14 cellular contexts compared by ENCODE assay signal in genomic region chr11:95093548-95093947, GRCh38. TPM values are rescaled to one million over a fixed set of nuclear protein-coding genes. Genes with fewer than 3 reads are reported as not detected.
DNase-seq lines count a peak whose midpoint lies in the region; ATAC-seq and TF ChIP-seq lines count a peak whose summit lies in the region.
"Had no signal": no experiment of that assay in that cellular context is flagged by ENCODE, and none has a peak within 500 bp of the region (broad histone marks: within the 10 kb centered on the region; RNA-seq: fewer than 3 reads in every experiment).

No MANE protein-coding gene starts in this region.

- intact Hi-C loops in spleen (cut with DNase I; ENCODE audit: low total_unique reads) = loop anchor here (10.0 kb wide), 1 partner anchor 131 kb away; no protein-coding TSS in a partner anchor

- H3K27ac Mint-ChIP-seq in T-helper 1 cell treated with Interleukin-12 subunit alpha and Interleukin-12 subunit beta and Interleukin-4 antibody, amounts not matched to agents 30 μg/mL and 1 μg/mL, for 36 hours = no peak overlapping the region
- H3K27ac Mint-ChIP-seq in activated naive CD8-positive, alpha-beta T cell treated with anti-CD3 and anti-CD28 coated beads, Interleukin-2, amount 10 ng/mL, durations not matched to agents 7 days and 5 days = peak overlapping the region; percentile 82
- H3K27ac Mint-ChIP-seq: progenitor cell of endocrine pancreas had no signal

- WGBS in spleen, 5 donors = 61 to 76% (median 72%) methylated on average over 3 of the region's 3 CpGs

- in situ Hi-C loops in GM13976 (cut with MboI; ENCODE audit: low sequenced_read_pairs, unreplicated experiment) = no loop called here

- POLR2A ChIA-PET in activated naive CD8-positive, alpha-beta T cell treated with anti-CD3 and anti-CD28 coated beads, Interleukin-2, amount 10 ng/mL, durations not matched to agents 7 days and 5 days (lab: Charles Lee) = interaction anchor here (1.1 to 7.6 kb wide), 4 partner anchors 9 to 696 kb away, joined by 4 to 152 read pairs (median 8); partner anchors contain the start of genes CEP57, FAM76B and SRSF8

- H3K9me3 Mint-ChIP-seq in T-helper 1 cell treated with Interleukin-12 subunit alpha and Interleukin-12 subunit beta and Interleukin-4 antibody, amounts not matched to agents 30 μg/mL and 1 μg/mL, for 36 hours = no peaks in the 10 kb centered on the region
- no peaks in the 10 kb centered on the region for H3K9me3 Mint-ChIP-seq in activated naive CD8-positive, alpha-beta T cell treated with anti-CD3 and anti-CD28 coated beads, Interleukin-2, amount 10 ng/mL, durations not matched to agents 7 days and 5 days

- peak overlapping the region; percentile 56 for H3K4me3 Mint-ChIP-seq in T-helper 1 cell treated with Interleukin-12 subunit alpha and Interleukin-12 subunit beta and Interleukin-4 antibody, amounts not matched to agents 30 μg/mL and 1 μg/mL, for 36 hours
- H3K4me3 Mint-ChIP-seq in activated naive CD8-positive, alpha-beta T cell treated with anti-CD3 and anti-CD28 coated beads, Interleukin-2, amount 10 ng/mL, durations not matched to agents 7 days and 5 days = peak overlapping the region; percentile 93

- DNase-seq in T-helper 1 cell (no peak), spleen (no peak), hypothalamus (lab: John Stamatoyannopoulos, UW) (no peak), MV-4-11 (lab: John Stamatoyannopoulos, UW) (no peak), GM13976 (ENCODE audit: low spot score) (no peak)
- DNase-seq in activated naive CD8-positive, alpha-beta T cell treated with anti-CD3 and anti-CD28 coated beads, Interleukin-2, amount 10 ng/mL, durations not matched to agents 7 days and 5 days = no peak
- DNase-seq: heart right ventricle had no signal

- no peak for TF ChIP-seq POLR2A in spleen (IDR thresholded peaks at IDR 0.05)

- H3K4me1 Mint-ChIP-seq in T-helper 1 cell treated with Interleukin-12 subunit alpha and Interleukin-12 subunit beta and Interleukin-4 antibody, amounts not matched to agents 30 μg/mL and 1 μg/mL, for 36 hours (ENCODE audit: low read depth) = peaks cover 61% of the 10 kb centered on the region
- H3K4me1 Mint-ChIP-seq in activated naive CD8-positive, alpha-beta T cell treated with anti-CD3 and anti-CD28 coated beads, Interleukin-2, amount 10 ng/mL, durations not matched to agents 7 days and 5 days = peaks cover 70% of the 10 kb centered on the region

- H3K36me3 Mint-ChIP-seq in T-helper 1 cell treated with Interleukin-12 subunit alpha and Interleukin-12 subunit beta and Interleukin-4 antibody, amounts not matched to agents 30 μg/mL and 1 μg/mL, for 36 hours (ENCODE audit: low read depth) = peaks cover 14% of the 10 kb centered on the region
- H3K36me3 Mint-ChIP-seq in activated naive CD8-positive, alpha-beta T cell treated with anti-CD3 and anti-CD28 coated beads, Interleukin-2, amount 10 ng/mL, durations not matched to agents 7 days and 5 days = peaks cover 29% of the 10 kb centered on the region

- H3K27me3 ChIP-seq in spleen (replicated peaks in 1 of 7) = no peaks in the 10 kb centered on the region

- TF ChIP-seq CTCF in spleen (IDR thresholded peaks at IDR 0.05 in 8 of 11, conservative IDR thresholded peaks at IDR 0.05 in 3 of 11) (no peak), GM13976 (IDR thresholded peaks at IDR 0.05; ENCODE audit: borderline replicate concordance, control extremely low read depth, extremely low read depth, insufficient read depth, missing control alignments) (no peak)

- peaks cover 24 to 94% (median 80%) of the 10 kb centered on the region in 6 donors for H3K4me1 ChIP-seq in spleen

- H3K27me3 Mint-ChIP-seq in T-helper 1 cell treated with Interleukin-12 subunit alpha and Interleukin-12 subunit beta and Interleukin-4 antibody, amounts not matched to agents 30 μg/mL and 1 μg/mL, for 36 hours (ENCODE audit: low read depth) = no peaks in the 10 kb centered on the region
- no peaks in the 10 kb centered on the region for H3K27me3 Mint-ChIP-seq in activated naive CD8-positive, alpha-beta T cell treated with anti-CD3 and anti-CD28 coated beads, Interleukin-2, amount 10 ng/mL, durations not matched to agents 7 days and 5 days

- peak overlapping the region in 5 of 8 donors; percentile 12 to 93 (median 48) for H3K27ac ChIP-seq in spleen
- H3K27ac ChIP-seq: heart right ventricle had no signal

- ATAC-seq in HG02885 (IDR thresholded peaks at IDR 0.05; ENCODE audit: poor library complexity, unreplicated experiment) = peak; percentile 13
- no peak for ATAC-seq in activated naive CD8-positive, alpha-beta T cell treated with anti-CD3 and anti-CD28 coated beads, Interleukin-2, amount 10 ng/mL, durations not matched to agents 7 days and 5 days (ENCODE audit: low read depth)
- ATAC-seq: heart right ventricle had no signal

- no peaks in the 10 kb centered on the region for H3K9me3 ChIP-seq in spleen
- H3K9me3 ChIP-seq: heart right ventricle, thoracic aorta had no signal

- H3K36me3 ChIP-seq in spleen = no peaks in the 10 kb centered on the region
- H3K36me3 ChIP-seq: thoracic aorta had no signal

- H3K4me3 ChIP-seq in spleen = peak overlapping the region in 1 of 8 donors; percentile 81
- H3K4me3 ChIP-seq: heart right ventricle had no signal

RNA-seq across cellular contexts. Expression of gene ENDOD1, which starts 3.9 kb away (rescaled TPM):
- 10 to 100 TPM; 23.8 TPM for total RNA-seq in activated naive CD8-positive, alpha-beta T cell treated with anti-CD3 and anti-CD28 coated beads, Interleukin-2, amount 10 ng/mL, durations not matched to agents 7 days and 5 days
- total RNA-seq in spleen = 10 to 100 TPM; 34.3 to 80.5 (median 70.5) TPM
- 10 to 100 TPM in 1 of 3 donors, 1 to 10 TPM in 2; 6.3 to 12.5 (median 9.8) TPM for polyA plus RNA-seq in spleen

RNA-seq across cellular contexts. Expression of gene SRSF8, which starts 26.8 kb away (rescaled TPM):
- total RNA-seq in activated naive CD8-positive, alpha-beta T cell treated with anti-CD3 and anti-CD28 coated beads, Interleukin-2, amount 10 ng/mL, durations not matched to agents 7 days and 5 days = 10 to 100 TPM; 45.1 to 55.8 TPM
- 10 to 100 TPM; 38.1 to 63.9 (median 55.7) TPM for total RNA-seq in spleen
- polyA plus RNA-seq in spleen = 10 to 100 TPM; 59.6 to 63.3 (median 62.6) TPM

RNA-seq across cellular contexts. Expression of gene KDM4F, which starts 44.3 kb away (rescaled TPM):
- not detected for total RNA-seq in activated naive CD8-positive, alpha-beta T cell treated with anti-CD3 and anti-CD28 coated beads, Interleukin-2, amount 10 ng/mL, durations not matched to agents 7 days and 5 days
- not detected for total RNA-seq in spleen
- not detected for polyA plus RNA-seq in spleen
- total RNA-seq: activated CD8-positive, alpha-beta memory T cell treated with anti-CD3 and anti-CD28 coated beads for 36 hours; heart right ventricle; liver; NCI-H460; progenitor cell of endocrine pancreas; thoracic aorta had no signal
- polyA plus RNA-seq: heart right ventricle, liver had no signal
